8 cellular contexts compared by ENCODE assay signal in the genomic region with DNA sequence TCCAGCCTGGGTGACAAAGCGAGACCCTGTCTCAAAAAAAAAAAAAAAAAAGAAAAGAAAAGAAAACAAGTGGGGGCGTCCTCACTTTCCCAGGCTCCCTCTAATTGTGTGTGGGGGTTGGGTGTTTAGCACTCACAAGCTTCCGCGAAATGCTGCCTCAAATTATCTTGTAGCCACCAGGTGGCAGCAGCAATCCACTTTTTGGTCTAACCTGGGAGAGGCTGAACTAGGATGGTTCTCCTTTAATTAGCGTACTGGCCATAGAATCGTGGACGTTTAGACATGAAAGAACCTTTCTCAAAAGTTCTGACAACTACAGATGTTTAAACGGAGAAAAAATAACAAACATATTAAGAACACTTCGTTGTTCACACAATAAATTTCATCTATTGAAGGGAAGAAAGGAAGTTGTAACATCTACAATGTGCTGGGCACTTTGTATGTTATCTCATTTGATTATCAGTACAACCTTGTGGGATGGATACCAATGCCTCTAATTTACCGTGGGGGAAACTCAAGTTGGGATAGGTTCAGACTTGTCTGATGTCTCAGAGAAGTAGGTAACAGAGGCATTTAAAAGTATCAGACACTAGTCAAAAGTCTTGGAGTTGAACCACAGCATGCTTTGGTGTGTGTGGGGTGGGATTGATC.
A peak's percentile ranks its signal among the peaks of the same experiment; 100 is the strongest.
DNase-seq lines count a peak whose midpoint lies in the region; ATAC-seq and TF ChIP-seq lines count a peak whose summit lies in the region.

No MANE protein-coding gene starts in this region.

- peaks cover 0 to 23% (median 5%) of the 10 kb centered on the region in 7 donors for H3K27me3 ChIP-seq in heart right ventricle

- WGBS in heart right ventricle, 2 donors = 2% methylated on average over 9 to 10 of the region's 10 CpGs

- peak; percentile 62 for DNase-seq in NCI-H1105 (lab: John Stamatoyannopoulos, UW)
- DNase-seq in SW 1271 (lab: John Stamatoyannopoulos, UW) = peak; percentile 39 to 71
- peak; percentile 64 for DNase-seq in activated naive CD8-positive, alpha-beta T cell treated with anti-CD3 and anti-CD28 coated beads, Interleukin-2, amount 50 U/mL, for 16 hours (ENCODE audit: low read depth, low spot score)
- peak; percentile 58 to 82 for DNase-seq in heart right ventricle
- DNase-seq in putamen (ENCODE audit: low spot score) = peak; percentile 75
- no peak for DNase-seq in cortex of kidney (lab: John Stamatoyannopoulos, UW)

- H3K9me3 ChIP-seq in heart right ventricle = no peaks in the 10 kb centered on the region

- ATAC-seq in GM18498 (IDR thresholded peaks at IDR 0.05; ENCODE audit: unreplicated experiment) (peak; percentile 96), HG02759 (IDR thresholded peaks at IDR 0.05; ENCODE audit: unreplicated experiment) (peak; percentile 95), heart right ventricle (peak; percentile 86 to 95 (median 90))

- no peaks in the 10 kb centered on the region for H3K4me1 ChIP-seq in heart right ventricle

- peak; percentile 50 to 84 (median 74) for TF ChIP-seq CTCF in heart right ventricle (IDR thresholded peaks at IDR 0.05)

- intact Hi-C loops in heart right ventricle (cut with DNase I) = loop anchor here in 7 of 10 donors (1.0 to 10.0 kb wide), 8 partner anchors 136 to 610 kb away; no protein-coding TSS in a partner anchor

- H3K4me3 ChIP-seq in heart right ventricle = no peak overlapping the region

- H3K36me3 ChIP-seq in heart right ventricle = no peaks in the 10 kb centered on the region

- H3K27ac ChIP-seq in heart right ventricle = no peak overlapping the region
